Comparison of ENCODE assay signal across 15 cellular contexts in genomic region chr3:139558351-139559170, GRCh38. TPM values are rescaled to one million over a fixed set of nuclear protein-coding genes. Genes with fewer than 3 reads are reported as not detected.
"Had no signal": no experiment of that assay in that cellular context is flagged by ENCODE, and none has a peak within 500 bp of the region (broad histone marks: within the 10 kb centered on the region; RNA-seq: fewer than 3 reads in every experiment).

No MANE protein-coding gene starts in this region.

- H3K27ac Mint-ChIP-seq: activated naive CD4-positive, alpha-beta T cell treated with anti-CD3 and anti-CD28 coated beads, Interleukin-2, amount 50 U/mL, for 72 hours; nephron progenitor cell; T-helper 17 cell had no signal

- H3K9me3 Mint-ChIP-seq: activated naive CD4-positive, alpha-beta T cell treated with anti-CD3 and anti-CD28 coated beads, Interleukin-2, amount 50 U/mL, for 72 hours; nephron progenitor cell had no signal

- DNase-seq: activated effector memory CD4-positive, alpha-beta T cell treated with anti-CD3 and anti-CD28 coated beads, Interleukin-2, amount 50 U/mL, for 16 hours; gastrocnemius medialis; heart right ventricle; left lung; mesenchymal stem cell; nephron progenitor cell; stimulated activated CD4-positive, alpha-beta T cell treated with anti-CD3 and anti-CD28 coated beads, Interleukin-4, amount 100 ng/mL, for 1 hour; stomach; T-helper 17 cell; thyroid gland had no signal

- H3K36me3 Mint-ChIP-seq: activated naive CD4-positive, alpha-beta T cell treated with anti-CD3 and anti-CD28 coated beads, Interleukin-2, amount 50 U/mL, for 72 hours had no signal

- H3K4me1 ChIP-seq: gastrocnemius medialis, left lung, thyroid gland, vagina had no signal

- FAIRE-seq: endometrium, islet of Langerhans, TTC549 had no signal

- H3K36me3 ChIP-seq: left lung, thyroid gland, vagina had no signal

- H3K4me3 ChIP-seq: gastrocnemius medialis, heart right ventricle, left lung, stomach, thyroid gland, vagina had no signal

- H3K4me3 Mint-ChIP-seq: nephron progenitor cell, T-helper 17 cell had no signal

- H3K9me3 ChIP-seq: gastrocnemius medialis, heart right ventricle, left lung, stomach, thyroid gland, vagina had no signal

- ATAC-seq: activated naive CD4-positive, alpha-beta T cell treated with anti-CD3 and anti-CD28 coated beads, Interleukin-2, amount 50 U/mL, for 72 hours; gastrocnemius medialis; heart right ventricle; left lung; T-helper 17 cell had no signal

- H3K27ac ChIP-seq: gastrocnemius medialis, heart right ventricle, left lung, stomach, thyroid gland, vagina had no signal

- H3K27me3 ChIP-seq: gastrocnemius medialis, heart right ventricle, left lung, stomach, thyroid gland, vagina had no signal

RNA-seq across cellular contexts. Expression of gene RBP1, which starts 19.0 kb away (rescaled TPM):
- total RNA-seq: activated naive CD4-positive, alpha-beta T cell treated with anti-CD3 and anti-CD28 coated beads, Interleukin-2, amount 50 U/mL, for 72 hours; T-helper 17 cell had no signal
